ENCODE assay signal across 1 cellular context in the genomic region with DNA sequence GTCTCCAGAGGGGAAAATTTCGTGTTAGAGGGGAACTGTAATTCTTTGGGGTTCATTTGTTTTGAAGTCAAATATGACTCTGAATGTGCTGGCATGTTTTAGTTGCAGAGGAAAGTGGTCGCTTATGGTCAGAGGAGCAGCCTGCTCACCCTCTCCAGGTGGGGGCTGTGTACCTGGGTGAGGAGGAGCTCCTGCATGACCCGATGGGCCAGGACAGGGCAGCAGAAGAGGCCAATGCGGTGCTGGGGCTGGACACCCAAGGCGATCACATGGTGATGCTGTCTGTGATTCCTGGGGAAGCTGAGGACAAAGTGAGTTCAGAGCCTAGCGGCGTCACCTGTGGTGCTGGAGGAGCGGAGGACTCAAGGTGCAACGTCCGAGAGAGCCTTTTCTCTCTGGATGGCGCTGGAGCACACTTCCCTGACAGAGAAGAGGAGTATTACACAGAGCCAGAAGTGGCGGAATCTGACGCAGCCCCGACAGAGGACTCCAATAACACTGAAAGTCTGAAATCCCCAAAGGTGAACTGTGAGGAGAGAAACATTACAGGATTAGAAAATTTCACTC.
TF ChIP-seq lines count a peak whose summit lies in the region.

No MANE protein-coding gene starts in this region.

TF ChIP-seq in HCT116, 20 proteins besides CTCF, POLR2A, EP300 and RAD21 (continued from another document):
- TF ChIP-seq, protein P1, sequence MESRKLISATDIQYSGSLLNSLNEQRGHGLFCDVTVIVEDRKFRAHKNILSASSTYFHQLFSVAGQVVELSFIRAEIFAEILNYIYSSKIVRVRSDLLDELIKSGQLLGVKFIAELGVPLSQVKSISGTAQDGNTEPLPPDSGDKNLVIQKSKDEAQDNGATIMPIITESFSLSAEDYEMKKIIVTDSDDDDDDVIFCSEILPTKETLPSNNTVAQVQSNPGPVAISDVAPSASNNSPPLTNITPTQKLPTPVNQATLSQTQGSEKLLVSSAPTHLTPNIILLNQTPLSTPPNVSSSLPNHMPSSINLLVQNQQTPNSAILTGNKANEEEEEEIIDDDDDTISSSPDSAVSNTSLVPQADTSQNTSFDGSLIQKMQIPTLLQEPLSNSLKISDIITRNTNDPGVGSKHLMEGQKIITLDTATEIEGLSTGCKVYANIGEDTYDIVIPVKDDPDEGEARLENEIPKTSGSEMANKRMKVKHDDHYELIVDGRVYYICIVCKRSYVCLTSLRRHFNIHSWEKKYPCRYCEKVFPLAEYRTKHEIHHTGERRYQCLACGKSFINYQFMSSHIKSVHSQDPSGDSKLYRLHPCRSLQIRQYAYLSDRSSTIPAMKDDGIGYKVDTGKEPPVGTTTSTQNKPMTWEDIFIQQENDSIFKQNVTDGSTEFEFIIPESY (IDR thresholded peaks at IDR 0.05; ENCODE audit: extremely low read depth, insufficient replicate concordance, low read length) = no peak
- TF ChIP-seq ZFX (IDR thresholded peaks at IDR 0.05) = no peak
- TF ChIP-seq SRF (IDR thresholded peaks at IDR 0.05; ENCODE audit: low read depth) = no peak
- TF ChIP-seq ELF1 (IDR thresholded peaks at IDR 0.05; ENCODE audit: borderline replicate concordance, low read depth) = no peak
- TF ChIP-seq FOSL1 (IDR thresholded peaks at IDR 0.05; ENCODE audit: low read depth) = no peak
- no peak for TF ChIP-seq SP1 (IDR thresholded peaks at IDR 0.05; ENCODE audit: low read depth)
- no peak for TF ChIP-seq TCF7L2 (IDR thresholded peaks at IDR 0.05; ENCODE audit: borderline replicate concordance, extremely low read depth, insufficient read depth, insufficient read length)
- TF ChIP-seq POLR2AphosphoS5 (IDR thresholded peaks at IDR 0.05; ENCODE audit: low read depth, low read length) = no peak
- no peak for TF ChIP-seq YY1 (IDR thresholded peaks at IDR 0.05; ENCODE audit: extremely low read depth, insufficient replicate concordance, low read depth, low read length)
- no peak for TF ChIP-seq EZH2 (IDR thresholded peaks at IDR 0.05)
- no peak for TF ChIP-seq ZNF274 (IDR thresholded peaks at IDR 0.05; ENCODE audit: low read depth, low read length)
- TF ChIP-seq CBX3 (IDR thresholded peaks at IDR 0.05; ENCODE audit: low read depth) = no peak
- no peak for TF ChIP-seq EGR1 (IDR thresholded peaks at IDR 0.05; ENCODE audit: low read depth)
- TF ChIP-seq, protein P2, sequence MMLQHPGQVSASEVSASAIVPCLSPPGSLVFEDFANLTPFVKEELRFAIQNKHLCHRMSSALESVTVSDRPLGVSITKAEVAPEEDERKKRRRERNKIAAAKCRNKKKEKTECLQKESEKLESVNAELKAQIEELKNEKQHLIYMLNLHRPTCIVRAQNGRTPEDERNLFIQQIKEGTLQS (IDR thresholded peaks at IDR 0.05) = no peak
